8 cellular contexts compared by ENCODE assay signal in genomic region chr6:25788305-25788922, GRCh38. TPM values are rescaled to one million over a fixed set of nuclear protein-coding genes. Genes with fewer than 3 reads are reported as not detected.
DNase-seq lines count a peak whose midpoint lies in the region; ATAC-seq and TF ChIP-seq lines count a peak whose summit lies in the region.

No MANE protein-coding gene starts in this region.

- ATAC-seq in effector memory CD8-positive, alpha-beta T cell (replicated peaks): peak; percentile 43
- no peak for ATAC-seq in GM18909 (IDR thresholded peaks at IDR 0.05; ENCODE audit: poor library complexity, unreplicated experiment)

- no peaks in the 10 kb centered on the region for H3K36me3 Mint-ChIP-seq in effector memory CD8-positive, alpha-beta T cell (ENCODE audit: insufficient read depth)
- no peaks in the 10 kb centered on the region for H3K36me3 Mint-ChIP-seq in nephron progenitor cell (ENCODE audit: low read depth)

- H3K9me3 Mint-ChIP-seq in effector memory CD8-positive, alpha-beta T cell: no peaks in the 10 kb centered on the region
- no peaks in the 10 kb centered on the region for H3K9me3 Mint-ChIP-seq in nephron progenitor cell

- H3K27ac ChIP-seq in VCaP: no peak overlapping the region

- no peak overlapping the region for H3K27ac Mint-ChIP-seq in effector memory CD8-positive, alpha-beta T cell
- H3K27ac Mint-ChIP-seq in nephron progenitor cell: no peak overlapping the region

- H3K27me3 Mint-ChIP-seq in effector memory CD8-positive, alpha-beta T cell: peaks cover 7 to 8% of the 10 kb centered on the region in 2 donors
- H3K27me3 Mint-ChIP-seq in nephron progenitor cell (ENCODE audit: low read depth, poor library complexity): no peaks in the 10 kb centered on the region

- peak; percentile 7 to 46 for DNase-seq in NCI-H446 (lab: John Stamatoyannopoulos, UW)
- no peak for DNase-seq in NCI-H446 treated with DMSO at 0.1 percent for 48 hours (lab: John Stamatoyannopoulos, UW)
- peak; percentile 60 for DNase-seq in LHCN-M2 (ENCODE audit: low read depth)
- DNase-seq in effector memory CD8-positive, alpha-beta T cell: peak; percentile 23 to 31 (median 24)
- DNase-seq in nephron progenitor cell: peak; percentile 28
- no peak for DNase-seq in 8988T

- no peaks in the 10 kb centered on the region for H3K4me1 Mint-ChIP-seq in effector memory CD8-positive, alpha-beta T cell (ENCODE audit: low read depth in 2 of 2)
- no peaks in the 10 kb centered on the region for H3K4me1 Mint-ChIP-seq in nephron progenitor cell

- H3K4me3 Mint-ChIP-seq in effector memory CD8-positive, alpha-beta T cell: no peak overlapping the region
- no peak overlapping the region for H3K4me3 Mint-ChIP-seq in nephron progenitor cell

- TF ChIP-seq CTCF in VCaP (conservative IDR thresholded peaks at IDR 0.05): peak; percentile 62
- peak; percentile 17 for TF ChIP-seq CTCF in nephron progenitor cell (IDR thresholded peaks at IDR 0.05)

RNA-seq across cellular contexts. Expression of gene SLC17A4, which starts 33.9 kb away (rescaled TPM):
- total RNA-seq in LHCN-M2 (2014; rRNA removed): not detected in 2 replicates
- polyA plus RNA-seq in LHCN-M2 (2012): not detected

RNA-seq across cellular contexts. Expression of gene SLC17A1, which starts 43.4 kb away (rescaled TPM):
- total RNA-seq in LHCN-M2 (2014; rRNA removed): not detected in 2 replicates
- polyA plus RNA-seq in LHCN-M2 (2012): not detected

Comparison
In these comparisons a context has a peak if more than half of its experiments do, and no peak if none do; other contexts are left out.
1. DNase-seq: peak in NCI-H446 (2 of 2), LHCN-M2 (single experiment), effector memory CD8-positive, alpha-beta T cell (3 of 3) and nephron progenitor cell (single experiment); none in NCI-H446 treated with DMSO at 0.1 percent for 48 hours (single experiment) and 8988T (single experiment).